ENCODE assay signal across 11 cellular contexts in the genomic region with DNA sequence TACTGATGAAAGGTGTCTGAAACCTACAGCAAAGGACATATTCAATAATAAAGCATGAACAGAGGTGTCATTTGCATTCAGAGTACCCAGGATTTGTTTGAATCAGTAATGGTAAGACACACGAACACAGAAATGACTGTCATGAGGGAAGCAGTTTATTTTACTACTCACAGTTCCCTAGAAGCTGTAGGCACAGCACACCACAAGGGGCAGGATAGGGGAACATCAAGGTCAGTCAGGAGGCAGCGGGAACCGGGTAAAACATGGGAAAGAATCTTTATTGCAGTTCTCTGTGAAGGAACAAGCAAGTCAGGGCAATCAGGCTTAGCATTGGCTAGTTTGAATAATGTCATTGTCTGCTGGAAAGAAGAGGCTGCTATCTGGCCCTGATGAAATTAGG.
DNase-seq lines count a peak whose midpoint lies in the region; ATAC-seq, FAIRE-seq and TF ChIP-seq lines count a peak whose summit lies in the region.
"Had no signal": no experiment of that assay in that cellular context is flagged by ENCODE, and none has a peak within 500 bp of the region (broad histone marks: within the 10 kb centered on the region; RNA-seq: fewer than 3 reads in every experiment).

No MANE protein-coding gene starts in this region.

- H2AFZ ChIP-seq in GM12878 (ENCODE audit: control insufficient read depth, low read depth, low read length): no peak overlapping the region; the same call in 1 of the 2 replicates

- BruUV-seq in GM12878 (replicated peaks; lab: Mats Ljungman, UMichigan): no TSS peak

- H3K36me3 ChIP-seq in GM12878 (ENCODE audit: control insufficient read depth in 2 of 2, insufficient read depth in 2 of 2, low read length in 1 of 2): no peaks in the 10 kb centered on the region
- no peaks in the 10 kb centered on the region for H3K36me3 ChIP-seq in gastroesophageal sphincter

- peak; percentile 21 for DNase-seq in DMS 273 (lab: John Stamatoyannopoulos, UW; ENCODE audit: unreplicated experiment)
- DNase-seq in DMS 273 treated with DMSO at 0.1 percent for 48 hours (lab: John Stamatoyannopoulos, UW): no peak
- DNase-seq in HuH-7 (ENCODE audit: low spot score): peak; percentile 44
- DNase-seq in GM12878 (ENCODE audit: low read depth, low spot score): no peak
- DNase-seq in neural crest cell (ENCODE audit: low read depth, low spot score): no peak
- DNase-seq: 8988T; activated CD4-positive, alpha-beta T cell treated with anti-CD3 and anti-CD28 coated beads, Interleukin-2, amount 50 U/mL, for 1 hour had no signal

- no peak overlapping the region for H3K9ac ChIP-seq in GM12878 (ENCODE audit: control insufficient read depth, insufficient read depth, low read length)

- no peak for FAIRE-seq in GM12878 (lab: Jason Lieb, UNC)

- intact Hi-C loops in GM12878 (cut with micrococcal nuclease; ENCODE audit: unreplicated experiment): loop anchor here (5.0 kb wide), 1 partner anchor 695 kb away; no protein-coding TSS in a partner anchor

- peaks cover 29% of the 10 kb centered on the region for H3K27me3 Mint-ChIP-seq in neural crest cell (ENCODE audit: low read depth)

- no peak overlapping the region for H3K4me2 ChIP-seq in GM12878 (ENCODE audit: control insufficient read depth, insufficient read depth)

- no peaks in the 10 kb centered on the region for H4K20me1 ChIP-seq in GM12878 (ENCODE audit: control insufficient read depth, insufficient read depth)

- SMC1A ChIA-PET in GM12878 (lab: Charles Lee; ENCODE audit: uncharacterized antibody, unreplicated experiment): no interaction called here

- H3K79me2 ChIP-seq in GM12878 (ENCODE audit: control insufficient read depth, insufficient read depth, low read length): no peaks in the 10 kb centered on the region

- TF ChIP-seq POLR2A in GM12878 (IDR thresholded peaks at IDR 0.05; ENCODE audit: low read depth, low read length) (no peak), gastroesophageal sphincter (IDR thresholded peaks at IDR 0.05) (no peak)

- H3K9me3 ChIP-seq in GM12878 (replicated peaks; ENCODE audit: control insufficient read depth, insufficient read depth, low read length): no peaks in the 10 kb centered on the region
- H3K9me3 ChIP-seq in gastroesophageal sphincter: no peaks in the 10 kb centered on the region

- ATAC-seq in GM12878: peak; percentile 56; the same call in 2 of the 3 replicates
- ATAC-seq in HG03521 (IDR thresholded peaks at IDR 0.05; ENCODE audit: unreplicated experiment): no peak
- ATAC-seq in gastroesophageal sphincter: no peak
- ATAC-seq in GM18517 (IDR thresholded peaks at IDR 0.05; ENCODE audit: unreplicated experiment): no peak

- POLR2A ChIA-PET in GM12878 (lab: Charles Lee): no interaction called here

- H3K36me3 Mint-ChIP-seq in neural crest cell (ENCODE audit: low read depth): no peaks in the 10 kb centered on the region

- RAD21 ChIA-PET in GM12878 (lab: Charles Lee; ENCODE audit: unreplicated experiment): no interaction called here

- peaks cover 3% of the 10 kb centered on the region for H3K4me1 Mint-ChIP-seq in neural crest cell

- H3K4me1 ChIP-seq in GM12878 (ENCODE audit: control insufficient read depth, insufficient read depth, low read length): peaks cover 1% of the 10 kb centered on the region
- H3K4me1 ChIP-seq in gastroesophageal sphincter: peaks cover 0 to 2% (median 2%) of the 10 kb centered on the region in 3 donors

- 55% methylated on average over 3 of the region's 3 CpGs for WGBS in GM12878 (ENCODE audit: insufficient coverage, insufficient replicate concordance, low lambda C conversion rate, missing lambda C conversion rate)
- 26 to 47% methylated on average over 3 of the region's 3 CpGs for WGBS in gastroesophageal sphincter (ENCODE audit: low coverage in 1 of 2), 2 donors

- TF ChIP-seq RAD21 in GM12878 (IDR thresholded peaks at IDR 0.05; ENCODE audit: insufficient read depth, low read depth, low read length): no peak

- H3K4me3 ChIP-seq in GM12878: no peak overlapping the region
- H3K4me3 ChIP-seq in gastroesophageal sphincter: no peak overlapping the region
- H3K4me3 ChIP-seq: SK-N-MC had no signal

- in situ Hi-C loops in GM12878 (cut with MboI): loop anchor here (10.0 kb wide), 1 partner anchor 697 kb away; no protein-coding TSS in a partner anchor

- H3K4me3 Mint-ChIP-seq in neural crest cell: no peak overlapping the region

- CTCF ChIA-PET in GM12878 (lab: Yijun Ruan, JAX): interaction anchor here (1.0 kb wide), 1 partner anchor 292 kb away, joined by 5 read pairs; no protein-coding TSS in a partner anchor

- H3K9me3 Mint-ChIP-seq in neural crest cell: no peaks in the 10 kb centered on the region

- H3K27ac Mint-ChIP-seq in neural crest cell (ENCODE audit: unreplicated experiment): no peak overlapping the region

- no peak for TF ChIP-seq CTCF in GM12878 (IDR thresholded peaks at IDR 0.05 in 2 of 3, conservative IDR thresholded peaks at IDR 0.05 in 1 of 3; ENCODE audit: control insufficient read depth in 2 of 3, extremely low read depth in 1 of 3, insufficient read depth in 1 of 3, low read depth in 3 of 3, low read length in 3 of 3)
- TF ChIP-seq CTCF in neural crest cell (conservative IDR thresholded peaks at IDR 0.05): peak; percentile 31
- no peak for TF ChIP-seq CTCF in gastroesophageal sphincter (IDR thresholded peaks at IDR 0.05)

- TF ChIP-seq EP300 in GM12878 (IDR thresholded peaks at IDR 0.05; ENCODE audit: borderline replicate concordance in 1 of 2, control insufficient read depth in 1 of 2, low read depth in 2 of 2, low read length in 2 of 2) (no peak), gastroesophageal sphincter (IDR thresholded peaks at IDR 0.05) (no peak)

- peaks cover 0 to 3% of the 10 kb centered on the region in 2 experiments; a peak in 2 of 4 replicates for H3K27me3 ChIP-seq in GM12878 (replicated peaks in 1 of 2; ENCODE audit: control insufficient read depth in 2 of 2, insufficient read depth in 2 of 2, low read length in 1 of 2)
- peaks cover 40% of the 10 kb centered on the region for H3K27me3 ChIP-seq in gastroesophageal sphincter

- H3K27ac ChIP-seq in GM12878 (ENCODE audit: control insufficient read depth, insufficient read depth) (no peak overlapping the region), gastroesophageal sphincter (no peak overlapping the region)
- H3K27ac ChIP-seq: SK-N-MC had no signal

TF ChIP-seq in GM12878, 131 proteins besides CTCF, POLR2A, EP300 and RAD21 (continues in another document):
- TF ChIP-seq RAD51 (IDR thresholded peaks at IDR 0.05) (no peak), ZNF217 (IDR thresholded peaks at IDR 0.05) (no peak), ZNF24 (IDR thresholded peaks at IDR 0.05) (no peak), CBX5 (IDR thresholded peaks at IDR 0.05; ENCODE audit: low read depth) (no peak), ATF3 (IDR thresholded peaks at IDR 0.05; ENCODE audit: borderline replicate concordance, extremely low read depth, low read depth, low read length) (no peak), NKRF (conservative IDR thresholded peaks at IDR 0.05) (no peak), TAF1 (IDR thresholded peaks at IDR 0.05; ENCODE audit: borderline replicate concordance, low read depth, low read length) (no peak), ELK1 (IDR thresholded peaks at IDR 0.05; ENCODE audit: low read depth, low read length) (no peak), E4F1 (IDR thresholded peaks at IDR 0.05; ENCODE audit: borderline replicate concordance, partially characterized antibody) (no peak), EED (IDR thresholded peaks at IDR 0.05; ENCODE audit: low read depth) (no peak)

Comparison
In these comparisons a context has a peak if more than half of its experiments do, and no peak if none do; other contexts are left out.
1. DNase-seq: peak in DMS 273 (single experiment) and HuH-7 (single experiment); none in DMS 273 treated with DMSO at 0.1 percent for 48 hours (single experiment), GM12878 (single experiment) and neural crest cell (single experiment).